Comparison of ENCODE assay signal across 1 cellular context in genomic region chr3:56494679-56495322, GRCh38.
A peak's percentile ranks its signal among the peaks of the same experiment; 100 is the strongest.
TF ChIP-seq lines count a peak whose summit lies in the region.

No MANE protein-coding gene starts in this region.

TF ChIP-seq in K562, 482 proteins besides CTCF, POLR2A, EP300 and RAD21 (continued from another document and continues in another):
- TF ChIP-seq ZBTB11 (CRISPR knock-in tag; IDR thresholded peaks at IDR 0.05) (peak in 1 of 3 experiments; percentile 36; a peak in 1 of 6 replicates), POLR2G (IDR thresholded peaks at IDR 0.05; ENCODE audit: low read depth, low read length) (no peak), HNRNPH1 (optimal IDR thresholded peaks at IDR 0.05; ENCODE audit: low read depth, low read length) (no peak), CBX3 (IDR thresholded peaks at IDR 0.05; ENCODE audit: borderline replicate concordance in 1 of 2, low read length in 2 of 2) (peak in 1 of 2 experiments; percentile 43; a peak in 1 of 3 replicates), E2F5 (CRISPR knock-in tag; IDR thresholded peaks at IDR 0.05) (no peak), ZNF277 (CRISPR knock-in tag; IDR thresholded peaks at IDR 0.05; ENCODE audit: borderline replicate concordance) (no peak), CREB1 (IDR thresholded peaks at IDR 0.05) (no peak), CREB1 (CRISPR knock-in tag; IDR thresholded peaks at IDR 0.05) (peak; percentile 46; the same call in 1 of the 2 replicates), TSHZ1 (CRISPR knock-in tag; IDR thresholded peaks at IDR 0.05) (no peak), BMI1 (IDR thresholded peaks at IDR 0.05; ENCODE audit: low read length) (no peak), TCF7L2 (IDR thresholded peaks at IDR 0.05; ENCODE audit: low read depth, low read length) (no peak), FOSL1 (tag; conservative IDR thresholded peaks at IDR 0.05) (no peak), NFIC (IDR thresholded peaks at IDR 0.05) (peak; percentile 82), ZNF583 (CRISPR knock-in tag; IDR thresholded peaks at IDR 0.05) (no peak), TRIM24 (IDR thresholded peaks at IDR 0.05) (no peak), RHOXF2B (CRISPR knock-in tag; conservative IDR thresholded peaks at IDR 0.05) (no peak), ZBTB12 (CRISPR knock-in tag; IDR thresholded peaks at IDR 0.05) (no peak), TEAD2 (tag; IDR thresholded peaks at IDR 0.05) (no peak), SP1 (CRISPR knock-in tag; IDR thresholded peaks at IDR 0.05) (peak; percentile 59; the same call in 1 of the 2 replicates), ZNF609 (CRISPR knock-in tag; IDR thresholded peaks at IDR 0.05; ENCODE audit: borderline replicate concordance) (no peak), ZNF785 (CRISPR knock-in tag; IDR thresholded peaks at IDR 0.05) (no peak), ZNF589 (CRISPR knock-in tag; IDR thresholded peaks at IDR 0.05; ENCODE audit: low read depth) (no peak), ZBTB2 (IDR thresholded peaks at IDR 0.05) (no peak), MCM5 (IDR thresholded peaks at IDR 0.05; ENCODE audit: low read depth) (no peak), SMAD4 (CRISPR knock-in tag; conservative IDR thresholded peaks at IDR 0.05) (peak; percentile 73), POLR2H (tag; IDR thresholded peaks at IDR 0.05; ENCODE audit: low read depth) (no peak), CSDE1 (IDR thresholded peaks at IDR 0.05) (no peak), MBD1 (CRISPR knock-in tag; IDR thresholded peaks at IDR 0.05) (no peak), ZNF124 (CRISPR knock-in tag; IDR thresholded peaks at IDR 0.05) (no peak), ZBTB34 (CRISPR knock-in tag; IDR thresholded peaks at IDR 0.05) (no peak), EZH2 (IDR thresholded peaks at IDR 0.05; ENCODE audit: borderline replicate concordance, low read depth, low read length) (no peak), BRD9 (IDR thresholded peaks at IDR 0.05; ENCODE audit: low read depth, partially characterized antibody) (no peak), HNRNPL (IDR thresholded peaks at IDR 0.05; ENCODE audit: low read depth, low read length) (0 out of 2 replicates have a peak, but pooled peaks have one; percentile 58), ZNF41 (CRISPR knock-in tag; conservative IDR thresholded peaks at IDR 0.05) (no peak), GABPA (tag; conservative IDR thresholded peaks at IDR 0.05; ENCODE audit: low read depth) (no peak), CBX5 (IDR thresholded peaks at IDR 0.05; ENCODE audit: borderline replicate concordance, low read depth) (no peak), SRSF7 (optimal IDR thresholded peaks at IDR 0.05; ENCODE audit: low read depth, low read length) (no peak), JUN (IDR thresholded peaks at IDR 0.05; ENCODE audit: borderline replicate concordance, low read depth, low read length) (no peak), JUN (CRISPR knock-in tag; IDR thresholded peaks at IDR 0.05; ENCODE audit: borderline replicate concordance) (no peak), DEAF1 (CRISPR knock-in tag; IDR thresholded peaks at IDR 0.05) (0 out of 2 replicates have a peak, but pooled peaks have one; percentile 29), SMAD2 (IDR thresholded peaks at IDR 0.05; ENCODE audit: low read depth, low read length) (no peak)
